In the genomic region with DNA sequence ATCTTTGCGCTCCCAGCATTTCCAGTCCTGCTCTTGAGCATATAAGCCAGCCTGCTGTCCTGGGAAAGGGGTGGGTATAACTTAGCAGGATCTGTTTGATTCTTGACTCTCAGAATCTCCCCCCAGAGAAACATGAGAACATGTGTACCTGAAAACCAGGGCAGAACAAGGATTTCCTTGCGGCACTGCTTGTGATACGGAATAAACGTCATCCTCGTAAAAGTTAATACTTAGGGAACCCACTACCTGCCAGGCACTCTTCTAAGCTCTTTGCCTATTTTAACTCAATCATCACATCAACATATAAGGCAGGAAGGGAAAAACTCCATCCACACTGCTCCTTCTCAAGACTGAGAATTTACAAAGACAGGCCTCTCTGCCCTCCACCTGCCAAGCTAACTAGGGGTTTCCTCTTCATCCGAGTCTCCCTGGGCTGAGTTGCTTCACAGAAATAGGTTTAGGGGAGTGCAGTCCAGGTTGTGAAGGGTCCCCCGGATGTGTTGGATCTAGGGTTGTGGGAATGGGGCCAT, we compare ENCODE assay signal across 8 cellular contexts. TPM values are rescaled to one million over a fixed set of nuclear protein-coding genes. Genes with fewer than 3 reads are reported as not detected.
DNase-seq lines count a peak whose midpoint lies in the region; ATAC-seq and TF ChIP-seq lines count a peak whose summit lies in the region.

No MANE protein-coding gene starts in this region.

- WGBS in aorta, 2 donors = 38 to 45% methylated on average over 7 of the region's 7 CpGs

- peak overlapping the region; percentile 96 for H3K27ac ChIP-seq in skeletal muscle tissue (ENCODE audit: low read depth, low read length)
- H3K27ac ChIP-seq in aorta (ENCODE audit: low read depth in 1 of 2, low read length in 2 of 2) = peak overlapping the region in 1 of 2 donors; percentile 29

- H3K36me3 ChIP-seq in H7 (replicated peaks; ENCODE audit: control insufficient read depth, insufficient read depth, low read length) (no peaks in the 10 kb centered on the region; the same call in 1 of the 2 replicates), skeletal muscle tissue (ENCODE audit: control insufficient read depth in 3 of 3, insufficient read depth in 3 of 3, low read length in 3 of 3) (peaks cover 0 to 3% (median 2%) of the 10 kb centered on the region in 3 donors), aorta (ENCODE audit: control insufficient read depth in 1 of 2, insufficient read depth in 2 of 2, low read length in 1 of 2) (peaks cover 0 to 2% of the 10 kb centered on the region in 2 donors)

- TF ChIP-seq CTCF in WI38 (IDR thresholded peaks at IDR 0.05; ENCODE audit: low read depth, low read length) (no peak), foreskin fibroblast (IDR thresholded peaks at IDR 0.05; ENCODE audit: low read depth, low read length) (no peak)

- peak overlapping the region; percentile 30 for H3K4me3 ChIP-seq in H7 (ENCODE audit: insufficient read depth, low read depth, low read length)
- H3K4me3 ChIP-seq in WI38 (ENCODE audit: low read depth, low read length) = peak overlapping the region; percentile 76
- peak overlapping the region; percentile 69 to 78 for H3K4me3 ChIP-seq in foreskin fibroblast (ENCODE audit: low read depth in 1 of 2, low read length in 2 of 2)
- H3K4me3 ChIP-seq in skeletal muscle tissue (ENCODE audit: low read length in 3 of 3) = peak overlapping the region; percentile 65 to 82 (median 80)
- H3K4me3 ChIP-seq in aorta (ENCODE audit: low read length in 2 of 2) = no peak overlapping the region

- peaks cover 6 to 11% (median 10%) of the 10 kb centered on the region in 3 donors for H3K4me1 ChIP-seq in skeletal muscle tissue (ENCODE audit: control insufficient read depth in 3 of 3, insufficient read depth in 3 of 3, low read length in 3 of 3)
- H3K4me1 ChIP-seq in aorta (ENCODE audit: control insufficient read depth in 1 of 2, insufficient read depth in 2 of 2, low read length in 2 of 2) = no peaks in the 10 kb centered on the region

- H3K9ac ChIP-seq in skeletal muscle tissue (ENCODE audit: low read depth in 1 of 3, low read length in 3 of 3) = peak overlapping the region; percentile 68 to 83 (median 83)

- no peaks in the 10 kb centered on the region for H3K27me3 ChIP-seq in H7 (ENCODE audit: control insufficient read depth, insufficient read depth, low read length)
- H3K27me3 ChIP-seq in skeletal muscle tissue (ENCODE audit: control insufficient read depth in 3 of 3, insufficient read depth in 3 of 3, low read length in 3 of 3) = no peaks in the 10 kb centered on the region
- H3K27me3 ChIP-seq in aorta (ENCODE audit: control insufficient read depth in 1 of 2, insufficient read depth in 2 of 2, low read length in 1 of 2) = no peaks in the 10 kb centered on the region

- H3K9me3 ChIP-seq in skeletal muscle tissue (ENCODE audit: control insufficient read depth in 3 of 3, low read length in 3 of 3) = no peaks in the 10 kb centered on the region
- H3K9me3 ChIP-seq in aorta (ENCODE audit: control insufficient read depth, low read length) = no peaks in the 10 kb centered on the region

- no peak for ATAC-seq in aorta (ENCODE audit: low FRiP score)

- intact Hi-C loops in aorta (cut with DNase I) = no loop called here

- DNase-seq in H7 (peak; percentile 36), foreskin fibroblast (no peak), putamen (ENCODE audit: low spot score) (no peak), NCI-H1048 (lab: John Stamatoyannopoulos, UW) (no peak), NCI-H524 treated with DMSO at 0.1 percent for 48 hours (lab: John Stamatoyannopoulos, UW) (no peak), aorta (no peak)

RNA-seq across cellular contexts. Expression of a gene that starts 1.1 kb away (rescaled TPM):
- 8.5 and 9.8 TPM in 2 replicates for total RNA-seq in H7 (2014; rRNA removed; shearing (Covaris generic))
- total RNA-seq in skeletal muscle tissue (5.7 TPM), aorta (10 to 100 TPM; 11.4 to 11.6 TPM)
- 10 to 100 TPM in 1 of 2 donors, 1 to 10 TPM in 1; 5.4 to 22.5 TPM for polyA plus RNA-seq in aorta

RNA-seq across cellular contexts. Expression of a gene that starts 23.7 kb away (rescaled TPM):
- total RNA-seq in H7 (2014; rRNA removed; shearing (Covaris generic)) = 0.17 and 0.52 TPM in 2 replicates
- total RNA-seq in skeletal muscle tissue = not detected
- not detected for total RNA-seq in aorta
- polyA plus RNA-seq in aorta = under 1 TPM; 0.13 to 0.56 TPM

RNA-seq across cellular contexts. Expression of a gene that starts 24.4 kb away (rescaled TPM):
- 72.4 and 77.5 TPM in 2 replicates for total RNA-seq in H7 (2014; rRNA removed; shearing (Covaris generic))
- total RNA-seq in skeletal muscle tissue (43.8 TPM), aorta (10 to 100 TPM; 27.7 to 27.8 TPM)
- polyA plus RNA-seq in aorta = 10 to 100 TPM; 39.9 to 72.5 TPM

RNA-seq across cellular contexts. Expression of a gene that starts 34.1 kb away (rescaled TPM):
- 24.1 and 26.7 TPM in 2 replicates for total RNA-seq in H7 (2014; rRNA removed; shearing (Covaris generic))
- total RNA-seq in skeletal muscle tissue (28.7 TPM), aorta (1,000 to 10,000 TPM in 1 of 2 donors, 100 to 1,000 TPM in 1; 406 to 1,055 TPM)
- 100 to 1,000 TPM; 547 to 569 TPM for polyA plus RNA-seq in aorta

RNA-seq across cellular contexts. Expression of a gene that starts 54.5 kb away (rescaled TPM):
- total RNA-seq in H7 (2014; rRNA removed; shearing (Covaris generic)) = 48.2 and 66.7 TPM in 2 replicates
- total RNA-seq in skeletal muscle tissue (16.2 TPM), aorta (10 to 100 TPM; 30.9 to 33.6 TPM)
- 10 to 100 TPM; 37.8 to 75.4 TPM for polyA plus RNA-seq in aorta

Comparison
In these comparisons a context has a peak if more than half of its experiments do, and no peak if none do; other contexts are left out.
1. H3K4me3 ChIP-seq: peak in H7 (single experiment), WI38 (single experiment), foreskin fibroblast (2 of 2) and skeletal muscle tissue (3 of 3); none in aorta (0 of 2).